Comparison of ENCODE assay signal across 19 cellular contexts in the genomic region with DNA sequence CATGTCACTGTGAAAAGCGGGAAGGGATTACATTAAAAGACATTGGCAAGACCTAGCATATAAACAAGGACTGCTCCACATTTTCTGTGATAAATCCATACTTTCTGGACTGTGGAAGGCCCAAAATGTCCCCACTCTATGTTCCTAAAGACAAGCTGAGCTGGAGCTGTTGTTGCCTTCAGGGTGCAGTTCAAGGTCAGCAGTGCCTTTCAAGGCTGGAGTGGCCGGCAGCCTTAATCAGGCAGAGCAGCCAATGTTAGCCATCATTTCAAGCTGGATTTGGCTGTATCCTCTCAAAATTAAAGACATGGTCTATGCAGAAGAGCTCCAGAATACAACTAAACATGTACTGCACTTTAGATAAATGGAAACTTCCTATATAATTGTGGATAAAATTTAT.
"Had no signal": no experiment of that assay in that cellular context is flagged by ENCODE, and none has a peak within 500 bp of the region (broad histone marks: within the 10 kb centered on the region; RNA-seq: fewer than 3 reads in every experiment).

No MANE protein-coding gene starts in this region.

- H3K27ac Mint-ChIP-seq: endodermal cell; naive thymus-derived CD4-positive, alpha-beta T cell had no signal

- H3K27ac ChIP-seq: epithelial cell of prostate, SJCRH30, VCaP had no signal

- H3K4me3 Mint-ChIP-seq: endodermal cell; naive thymus-derived CD4-positive, alpha-beta T cell had no signal

- DNase-seq: activated CD4-positive, alpha-beta T cell treated with anti-CD3 and anti-CD28 coated beads, Interleukin-2, amount 50 U/mL, for 1 hour; activated CD4-positive, CD25-positive, alpha-beta regulatory T cell treated with anti-CD3 and anti-CD28 coated beads, Interleukin-2, amount 50 U/mL, for 72 hours; activated CD8-positive, alpha-beta memory T cell treated with anti-CD3 and anti-CD28 coated beads, Interleukin-2, amount 50 U/mL, for 4 hours; activated effector memory CD4-positive, alpha-beta T cell treated with anti-CD3 and anti-CD28 coated beads, Interleukin-2, amount 50 U/mL, for 16 hours; activated naive CD4-positive, alpha-beta T cell treated with anti-CD3 and anti-CD28 coated beads, Interleukin-2, amount 50 U/mL, for 16 hours; activated T-cell treated with anti-CD3 and anti-CD28 coated beads, Interleukin-2, amount 50 U/mL, for 48 hours; aorta; endodermal cell; hypothalamus; islet precursor cell; naive thymus-derived CD4-positive, alpha-beta T cell; retina; SJCRH30; stimulated activated CD4-positive, alpha-beta T cell treated with anti-CD3 and anti-CD28 coated beads, Interleukin-2, amount 100 ng/mL, for 24 hours; stimulated activated naive CD4-positive, alpha-beta T cell treated with Interleukin-2 at 50 U/mL for 16 hours; T-helper 2 cell; trophoblast cell had no signal

- H3K9me3 ChIP-seq: SJCRH30 had no signal

- H3K27me3 Mint-ChIP-seq: naive thymus-derived CD4-positive, alpha-beta T cell had no signal

- H3K9me3 Mint-ChIP-seq: endodermal cell; naive thymus-derived CD4-positive, alpha-beta T cell had no signal

- H3K27me3 ChIP-seq: SJCRH30 had no signal

- H3K4me3 ChIP-seq: SJCRH30 had no signal

- H3K4me1 Mint-ChIP-seq: endodermal cell had no signal

- ATAC-seq: naive thymus-derived CD4-positive, alpha-beta T cell had no signal

- H3K4me1 ChIP-seq: SJCRH30 had no signal
